Comparison of ENCODE assay signal across 21 cellular contexts in genomic region chr13:99342723-99343315, GRCh38. TPM values are rescaled to one million over a fixed set of nuclear protein-coding genes. Genes with fewer than 3 reads are reported as not detected.
"Had no signal": no experiment of that assay in that cellular context is flagged by ENCODE, and none has a peak within 500 bp of the region (broad histone marks: within the 10 kb centered on the region; RNA-seq: fewer than 3 reads in every experiment).

No MANE protein-coding gene starts in this region.

- H3K27ac Mint-ChIP-seq: activated T-helper 17 cell treated with anti-CD3 and anti-CD28 coated beads, Interleukin-2, amount 50 U/mL, for 72 hours; natural killer cell; progenitor cell of endocrine pancreas had no signal

- ATAC-seq: activated T-helper 17 cell treated with anti-CD3 and anti-CD28 coated beads, Interleukin-2, amount 50 U/mL, for 72 hours; esophagus mucosa; heart right ventricle had no signal

- DNase-seq: activated CD4-positive, alpha-beta T cell treated with anti-CD3 and anti-CD28 coated beads, Interleukin-2, amount 50 U/mL, for 1 hour; activated CD4-positive, CD25-positive, alpha-beta regulatory T cell; activated naive CD4-positive, alpha-beta T cell; adrenal gland; cerebellar nuclear complex; cortex of kidney; effector CD4-positive, alpha-beta T cell; heart right ventricle; kidney glomerular epithelial cell; left ventricle myocardium inferior; mammary epithelial cell; natural killer cell; nucleus accumbens; stimulated activated CD4-positive, alpha-beta T cell treated with anti-CD3 and anti-CD28 coated beads, Interleukin-2, amount 100 ng/mL, for 24 hours; stimulated activated naive CD4-positive, alpha-beta T cell treated with Interleukin-2 at 50 U/mL for 16 hours; tibial artery had no signal

- H3K27me3 Mint-ChIP-seq: activated T-helper 17 cell treated with anti-CD3 and anti-CD28 coated beads, Interleukin-2, amount 50 U/mL, for 72 hours; progenitor cell of endocrine pancreas had no signal

- H3K4me1 ChIP-seq: right atrium auricular region, tibial artery had no signal

- H3K9me3 ChIP-seq: adrenal gland, heart right ventricle, left ventricle myocardium inferior, right atrium auricular region, tibial artery had no signal

- H3K4me3 ChIP-seq: adrenal gland, heart right ventricle, left ventricle myocardium inferior, right atrium auricular region, tibial artery had no signal

- H3K27me3 ChIP-seq: adrenal gland, heart right ventricle, right atrium auricular region, tibial artery had no signal

- H3K4me3 Mint-ChIP-seq: activated T-helper 17 cell treated with anti-CD3 and anti-CD28 coated beads, Interleukin-2, amount 50 U/mL, for 72 hours; natural killer cell had no signal

- H3K27ac ChIP-seq: adrenal gland, heart right ventricle, left ventricle myocardium inferior, right atrium auricular region, tibial artery had no signal

- H3K9me3 Mint-ChIP-seq: activated T-helper 17 cell treated with anti-CD3 and anti-CD28 coated beads, Interleukin-2, amount 50 U/mL, for 72 hours; natural killer cell had no signal

RNA-seq across cellular contexts. Expression of gene GPR183, which starts 35.6 kb away (rescaled TPM):
- total RNA-seq: bronchial epithelial cell, mammary epithelial cell, progenitor cell of endocrine pancreas had no signal
- polyA plus RNA-seq: mammary epithelial cell had no signal
